In the genomic region with DNA sequence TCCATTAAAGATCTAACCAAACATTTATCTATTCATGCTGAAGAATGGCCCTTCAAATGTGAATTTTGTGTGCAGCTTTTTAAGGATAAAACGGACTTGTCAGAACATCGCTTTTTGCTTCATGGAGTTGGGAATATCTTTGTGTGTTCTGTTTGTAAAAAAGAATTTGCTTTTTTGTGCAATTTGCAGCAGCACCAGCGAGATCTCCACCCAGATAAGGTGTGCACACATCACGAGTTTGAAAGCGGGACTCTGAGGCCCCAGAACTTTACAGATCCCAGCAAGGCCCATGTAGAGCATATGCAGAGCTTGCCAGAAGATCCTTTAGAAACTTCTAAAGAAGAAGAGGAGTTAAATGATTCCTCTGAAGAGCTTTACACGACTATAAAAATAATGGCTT, we compare ENCODE assay signal across 1 cellular context.
TF ChIP-seq lines count a peak whose summit lies in the region.

No MANE protein-coding gene starts in this region.

TF ChIP-seq in GM12878, 131 proteins besides CTCF, POLR2A, EP300 and RAD21:
- TF ChIP-seq GATAD2B (conservative IDR thresholded peaks at IDR 0.05; ENCODE audit: low read depth) (no peak), CBX5 (IDR thresholded peaks at IDR 0.05; ENCODE audit: low read depth) (no peak), IKZF1 (conservative IDR thresholded peaks at IDR 0.05) (no peak), CHD4 (IDR thresholded peaks at IDR 0.05) (no peak), BMI1 (IDR thresholded peaks at IDR 0.05; ENCODE audit: borderline replicate concordance) (no peak), NFYA (IDR thresholded peaks at IDR 0.05; ENCODE audit: borderline replicate concordance, low read depth, low read length) (no peak), BRCA1 (IDR thresholded peaks at IDR 0.05; ENCODE audit: low read depth, low read length) (no peak), TARDBP (IDR thresholded peaks at IDR 0.05; ENCODE audit: borderline replicate concordance) (no peak), EED (IDR thresholded peaks at IDR 0.05; ENCODE audit: low read depth) (no peak), RELA (IDR thresholded peaks at IDR 0.05; ENCODE audit: borderline replicate concordance, partially characterized antibody) (no peak), SREBF1 (IDR thresholded peaks at IDR 0.05; ENCODE audit: low read length) (no peak), NFIC (IDR thresholded peaks at IDR 0.05; ENCODE audit: low read depth, low read length) (no peak)
- TF ChIP-seq, protein P1, sequence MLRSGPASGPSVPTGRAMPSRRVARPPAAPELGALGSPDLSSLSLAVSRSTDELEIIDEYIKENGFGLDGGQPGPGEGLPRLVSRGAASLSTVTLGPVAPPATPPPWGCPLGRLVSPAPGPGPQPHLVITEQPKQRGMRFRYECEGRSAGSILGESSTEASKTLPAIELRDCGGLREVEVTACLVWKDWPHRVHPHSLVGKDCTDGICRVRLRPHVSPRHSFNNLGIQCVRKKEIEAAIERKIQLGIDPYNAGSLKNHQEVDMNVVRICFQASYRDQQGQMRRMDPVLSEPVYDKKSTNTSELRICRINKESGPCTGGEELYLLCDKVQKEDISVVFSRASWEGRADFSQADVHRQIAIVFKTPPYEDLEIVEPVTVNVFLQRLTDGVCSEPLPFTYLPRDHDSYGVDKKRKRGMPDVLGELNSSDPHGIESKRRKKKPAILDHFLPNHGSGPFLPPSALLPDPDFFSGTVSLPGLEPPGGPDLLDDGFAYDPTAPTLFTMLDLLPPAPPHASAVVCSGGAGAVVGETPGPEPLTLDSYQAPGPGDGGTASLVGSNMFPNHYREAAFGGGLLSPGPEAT (IDR thresholded peaks at IDR 0.05; ENCODE audit: low read depth) = no peak
- TF ChIP-seq, protein P2, sequence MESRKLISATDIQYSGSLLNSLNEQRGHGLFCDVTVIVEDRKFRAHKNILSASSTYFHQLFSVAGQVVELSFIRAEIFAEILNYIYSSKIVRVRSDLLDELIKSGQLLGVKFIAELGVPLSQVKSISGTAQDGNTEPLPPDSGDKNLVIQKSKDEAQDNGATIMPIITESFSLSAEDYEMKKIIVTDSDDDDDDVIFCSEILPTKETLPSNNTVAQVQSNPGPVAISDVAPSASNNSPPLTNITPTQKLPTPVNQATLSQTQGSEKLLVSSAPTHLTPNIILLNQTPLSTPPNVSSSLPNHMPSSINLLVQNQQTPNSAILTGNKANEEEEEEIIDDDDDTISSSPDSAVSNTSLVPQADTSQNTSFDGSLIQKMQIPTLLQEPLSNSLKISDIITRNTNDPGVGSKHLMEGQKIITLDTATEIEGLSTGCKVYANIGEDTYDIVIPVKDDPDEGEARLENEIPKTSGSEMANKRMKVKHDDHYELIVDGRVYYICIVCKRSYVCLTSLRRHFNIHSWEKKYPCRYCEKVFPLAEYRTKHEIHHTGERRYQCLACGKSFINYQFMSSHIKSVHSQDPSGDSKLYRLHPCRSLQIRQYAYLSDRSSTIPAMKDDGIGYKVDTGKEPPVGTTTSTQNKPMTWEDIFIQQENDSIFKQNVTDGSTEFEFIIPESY (IDR thresholded peaks at IDR 0.05) = no peak
- TF ChIP-seq, protein P3, sequence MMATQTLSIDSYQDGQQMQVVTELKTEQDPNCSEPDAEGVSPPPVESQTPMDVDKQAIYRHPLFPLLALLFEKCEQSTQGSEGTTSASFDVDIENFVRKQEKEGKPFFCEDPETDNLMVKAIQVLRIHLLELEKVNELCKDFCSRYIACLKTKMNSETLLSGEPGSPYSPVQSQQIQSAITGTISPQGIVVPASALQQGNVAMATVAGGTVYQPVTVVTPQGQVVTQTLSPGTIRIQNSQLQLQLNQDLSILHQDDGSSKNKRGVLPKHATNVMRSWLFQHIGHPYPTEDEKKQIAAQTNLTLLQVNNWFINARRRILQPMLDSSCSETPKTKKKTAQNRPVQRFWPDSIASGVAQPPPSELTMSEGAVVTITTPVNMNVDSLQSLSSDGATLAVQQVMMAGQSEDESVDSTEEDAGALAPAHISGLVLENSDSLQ (IDR thresholded peaks at IDR 0.05) = no peak
- TF ChIP-seq, protein P4, sequence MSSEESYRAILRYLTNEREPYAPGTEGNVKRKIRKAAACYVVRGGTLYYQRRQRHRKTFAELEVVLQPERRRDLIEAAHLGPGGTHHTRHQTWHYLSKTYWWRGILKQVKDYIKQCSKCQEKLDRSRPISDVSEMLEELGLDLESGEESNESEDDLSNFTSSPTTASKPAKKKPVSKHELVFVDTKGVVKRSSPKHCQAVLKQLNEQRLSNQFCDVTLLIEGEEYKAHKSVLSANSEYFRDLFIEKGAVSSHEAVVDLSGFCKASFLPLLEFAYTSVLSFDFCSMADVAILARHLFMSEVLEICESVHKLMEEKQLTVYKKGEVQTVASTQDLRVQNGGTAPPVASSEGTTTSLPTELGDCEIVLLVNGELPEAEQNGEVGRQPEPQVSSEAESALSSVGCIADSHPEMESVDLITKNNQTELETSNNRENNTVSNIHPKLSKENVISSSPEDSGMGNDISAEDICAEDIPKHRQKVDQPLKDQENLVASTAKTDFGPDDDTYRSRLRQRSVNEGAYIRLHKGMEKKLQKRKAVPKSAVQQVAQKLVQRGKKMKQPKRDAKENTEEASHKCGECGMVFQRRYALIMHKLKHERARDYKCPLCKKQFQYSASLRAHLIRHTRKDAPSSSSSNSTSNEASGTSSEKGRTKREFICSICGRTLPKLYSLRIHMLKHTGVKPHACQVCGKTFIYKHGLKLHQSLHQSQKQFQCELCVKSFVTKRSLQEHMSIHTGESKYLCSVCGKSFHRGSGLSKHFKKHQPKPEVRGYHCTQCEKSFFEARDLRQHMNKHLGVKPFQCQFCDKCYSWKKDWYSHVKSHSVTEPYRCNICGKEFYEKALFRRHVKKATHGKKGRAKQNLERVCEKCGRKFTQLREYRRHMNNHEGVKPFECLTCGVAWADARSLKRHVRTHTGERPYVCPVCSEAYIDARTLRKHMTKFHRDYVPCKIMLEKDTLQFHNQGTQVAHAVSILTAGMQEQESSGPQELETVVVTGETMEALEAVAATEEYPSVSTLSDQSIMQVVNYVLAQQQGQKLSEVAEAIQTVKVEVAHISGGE (CRISPR knock-in tag; IDR thresholded peaks at IDR 0.05) = no peak
